In the genomic region with DNA sequence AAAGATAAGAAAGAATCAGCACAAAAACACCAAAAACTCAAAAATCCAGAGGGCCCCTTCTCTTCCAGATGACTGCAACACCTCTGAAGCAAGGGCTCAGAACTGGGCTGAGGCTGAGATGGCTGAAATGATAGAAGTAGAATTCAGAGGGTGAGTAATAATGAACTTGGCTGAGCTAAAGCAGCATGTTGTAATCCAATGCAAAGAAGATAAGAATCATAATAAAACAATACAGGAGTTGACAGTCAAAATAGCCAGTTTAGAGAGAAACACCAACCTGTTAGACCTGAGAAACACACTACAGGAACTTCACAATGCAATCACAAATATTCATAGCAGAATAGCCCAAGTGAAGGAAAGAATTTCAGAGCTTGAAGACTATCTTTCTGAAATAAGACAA, we compare ENCODE assay signal across 20 cellular contexts.
"Had no signal": no experiment of that assay in that cellular context is flagged by ENCODE, and none has a peak within 500 bp of the region (broad histone marks: within the 10 kb centered on the region; RNA-seq: fewer than 3 reads in every experiment).

No MANE protein-coding gene starts in this region.

- H3K27me3 ChIP-seq: neural progenitor cell, tibial artery had no signal

- H3K27ac ChIP-seq: coronary artery, neural progenitor cell, tibial artery had no signal

- H3K36me3 ChIP-seq: neural progenitor cell, tibial artery had no signal

- H3K4me3 Mint-ChIP-seq: activated CD4-positive, alpha-beta T cell treated with anti-CD3 and anti-CD28 coated beads, Interleukin-2, amount 10 ng/mL, durations not matched to agents 24 days and 14 days; activated CD8-positive, alpha-beta T cell treated with anti-CD3 and anti-CD28 coated beads for 36 hours; naive thymus-derived CD8-positive, alpha-beta T cell; neural progenitor cell; stimulated activated effector memory CD8-positive, alpha-beta T cell treated with anti-CD3 and anti-CD28 coated beads, Interleukin-12 subunit alpha, Interleukin-12 subunit beta, amount 100 ng/mL, for 72 hours; stimulated activated naive CD8-positive, alpha-beta T cell treated with anti-CD3 and anti-CD28 coated beads, Interleukin-15, amount 100 ng/mL, for 72 hours; T-helper 1 cell treated with Interleukin-12 subunit alpha and Interleukin-12 subunit beta and Interleukin-4 antibody, amounts not matched to agents 30 μg/mL and 1 μg/mL, for 36 hours had no signal

- H3K27ac Mint-ChIP-seq: activated CD4-positive, alpha-beta T cell treated with anti-CD3 and anti-CD28 coated beads, Interleukin-2, amount 10 ng/mL, durations not matched to agents 24 days and 14 days; activated CD8-positive, alpha-beta T cell treated with anti-CD3 and anti-CD28 coated beads for 36 hours; activated naive CD4-positive, alpha-beta T cell treated with anti-CD3 and anti-CD28 coated beads, Interleukin-2, amount 50 U/mL, for 72 hours; naive thymus-derived CD8-positive, alpha-beta T cell; neural progenitor cell; stimulated activated effector memory CD8-positive, alpha-beta T cell treated with anti-CD3 and anti-CD28 coated beads, Interleukin-12 subunit alpha, Interleukin-12 subunit beta, amount 100 ng/mL, for 72 hours; T-helper 1 cell treated with Interleukin-12 subunit alpha and Interleukin-12 subunit beta and Interleukin-4 antibody, amounts not matched to agents 30 μg/mL and 1 μg/mL, for 36 hours had no signal

- H3K4me3 ChIP-seq: coronary artery, neural progenitor cell, tibial artery had no signal

- H3K4me1 Mint-ChIP-seq: activated CD4-positive, alpha-beta T cell treated with anti-CD3 and anti-CD28 coated beads, Interleukin-2, amount 10 ng/mL, durations not matched to agents 24 days and 14 days; naive thymus-derived CD8-positive, alpha-beta T cell; neural progenitor cell; stimulated activated effector memory CD8-positive, alpha-beta T cell treated with anti-CD3 and anti-CD28 coated beads, Interleukin-12 subunit alpha, Interleukin-12 subunit beta, amount 100 ng/mL, for 72 hours; stimulated activated naive CD8-positive, alpha-beta T cell treated with anti-CD3 and anti-CD28 coated beads, Interleukin-15, amount 100 ng/mL, for 72 hours had no signal

- ATAC-seq: activated CD4-positive, CD25-positive, alpha-beta regulatory T cell treated with anti-CD3 and anti-CD28 coated beads, Interleukin-2, amount 50 U/mL, for 24 hours; activated CD8-positive, alpha-beta T cell treated with anti-CD3 and anti-CD28 coated beads for 36 hours; activated naive CD4-positive, alpha-beta T cell treated with anti-CD3 and anti-CD28 coated beads, Interleukin-2, amount 50 U/mL, for 72 hours; left cardiac atrium; naive thymus-derived CD8-positive, alpha-beta T cell; sciatic nerve; stimulated activated effector memory CD8-positive, alpha-beta T cell treated with anti-CD3 and anti-CD28 coated beads, Interleukin-12 subunit alpha, Interleukin-12 subunit beta, amount 100 ng/mL, for 72 hours; stimulated activated naive CD8-positive, alpha-beta T cell treated with anti-CD3 and anti-CD28 coated beads, Interleukin-15, amount 100 ng/mL, for 72 hours had no signal

- H3K9me3 ChIP-seq: tibial artery had no signal

- H3K4me1 ChIP-seq: neural progenitor cell, tibial artery had no signal

- H3K36me3 Mint-ChIP-seq: activated naive CD4-positive, alpha-beta T cell treated with anti-CD3 and anti-CD28 coated beads, Interleukin-2, amount 50 U/mL, for 72 hours; naive thymus-derived CD8-positive, alpha-beta T cell; neural progenitor cell; stimulated activated effector memory CD8-positive, alpha-beta T cell treated with anti-CD3 and anti-CD28 coated beads, Interleukin-12 subunit alpha, Interleukin-12 subunit beta, amount 100 ng/mL, for 72 hours had no signal

- H3K4me2 ChIP-seq: neural progenitor cell had no signal

- H2AFZ ChIP-seq: neural progenitor cell had no signal

- DNase-seq: activated CD4-positive, alpha-beta T cell treated with anti-CD3 and anti-CD28 coated beads, Interleukin-2, amount 10 ng/mL, durations not matched to agents 24 days and 14 days; activated CD8-positive, alpha-beta T cell treated with anti-CD3 and anti-CD28 coated beads for 36 hours; activated gamma-delta T cell treated with Interleukin-2 at 50 U/mL for 16 hours; cerebellar nuclear complex; hypothalamus; left cardiac atrium; naive thymus-derived CD8-positive, alpha-beta T cell; posterior cingulate gyrus; small intestine; stimulated activated CD4-positive, alpha-beta T cell treated with anti-CD3 and anti-CD28 coated beads, Interleukin-2, amount 100 ng/mL, for 24 hours; stimulated activated naive CD8-positive, alpha-beta T cell treated with anti-CD3 and anti-CD28 coated beads, Interleukin-15, amount 100 ng/mL, for 72 hours; T1000 had no signal

- H3K27me3 Mint-ChIP-seq: activated CD4-positive, alpha-beta T cell treated with anti-CD3 and anti-CD28 coated beads, Interleukin-2, amount 10 ng/mL, durations not matched to agents 24 days and 14 days; activated CD8-positive, alpha-beta T cell treated with anti-CD3 and anti-CD28 coated beads for 36 hours; naive thymus-derived CD8-positive, alpha-beta T cell; stimulated activated naive CD8-positive, alpha-beta T cell treated with anti-CD3 and anti-CD28 coated beads, Interleukin-15, amount 100 ng/mL, for 72 hours had no signal
